ENCODE assay signal across 15 cellular contexts in genomic region chr15:80161473-80162016, GRCh38. TPM values are rescaled to one million over a fixed set of nuclear protein-coding genes. Genes with fewer than 3 reads are reported as not detected.
DNase-seq lines count a peak whose midpoint lies in the region; ATAC-seq, FAIRE-seq and TF ChIP-seq lines count a peak whose summit lies in the region.
"Had no signal": no experiment of that assay in that cellular context is flagged by ENCODE, and none has a peak within 500 bp of the region (broad histone marks: within the 10 kb centered on the region; RNA-seq: fewer than 3 reads in every experiment).

No MANE protein-coding gene starts in this region.

- H3K36me3 Mint-ChIP-seq in activated naive CD8-positive, alpha-beta T cell treated with anti-CD3 and anti-CD28 coated beads, Interleukin-2, amount 10 ng/mL, durations not matched to agents 7 days and 5 days: peaks cover 43% of the 10 kb centered on the region
- peaks cover 37% of the 10 kb centered on the region for H3K36me3 Mint-ChIP-seq in activated naive CD8-positive, alpha-beta T cell treated with anti-CD3 and anti-CD28 coated beads, Interleukin-2, amount 50 U/mL, for 24 hours (ENCODE audit: low read depth)
- H3K36me3 Mint-ChIP-seq in natural killer cell treated with Interleukin-12 subunit alpha and Interleukin-12 subunit beta and Interleukin-15 and Interleukin-18, amount 100 ng/mL, for 72 hours: peaks cover 22% of the 10 kb centered on the region

- H3K79me2 ChIP-seq in K562 (ENCODE audit: control insufficient read depth, insufficient read depth, low read length): peaks cover 6% of the 10 kb centered on the region

- peaks cover 19% of the 10 kb centered on the region for H3K4me1 Mint-ChIP-seq in activated naive CD8-positive, alpha-beta T cell treated with anti-CD3 and anti-CD28 coated beads, Interleukin-2, amount 10 ng/mL, durations not matched to agents 7 days and 5 days
- H3K4me1 Mint-ChIP-seq in activated naive CD8-positive, alpha-beta T cell treated with anti-CD3 and anti-CD28 coated beads, Interleukin-2, amount 50 U/mL, for 24 hours: peaks cover 22% of the 10 kb centered on the region
- peaks cover 20 to 26% of the 10 kb centered on the region in 2 donors for H3K4me1 Mint-ChIP-seq in natural killer cell treated with Interleukin-12 subunit alpha and Interleukin-12 subunit beta and Interleukin-15 and Interleukin-18, amount 100 ng/mL, for 72 hours (ENCODE audit: low read depth in 2 of 2)

- ATAC-seq in activated naive CD8-positive, alpha-beta T cell treated with anti-CD3 and anti-CD28 coated beads, Interleukin-2, amount 10 ng/mL, durations not matched to agents 7 days and 5 days (ENCODE audit: low read depth): no peak
- no peak for ATAC-seq in activated naive CD8-positive, alpha-beta T cell treated with anti-CD3 and anti-CD28 coated beads, Interleukin-2, amount 50 U/mL, for 24 hours
- ATAC-seq in K562 (no peak), GM18517 (IDR thresholded peaks at IDR 0.05; ENCODE audit: unreplicated experiment) (no peak), GM19455 (IDR thresholded peaks at IDR 0.05; ENCODE audit: unreplicated experiment) (no peak)
- no peak for ATAC-seq in natural killer cell treated with Interleukin-12 subunit alpha and Interleukin-12 subunit beta and Interleukin-15 and Interleukin-18, amount 100 ng/mL, for 72 hours

- no peaks in the 10 kb centered on the region for H4K20me1 ChIP-seq in K562 (replicated peaks; ENCODE audit: control insufficient read depth, insufficient read depth, low read length)

- no peak overlapping the region for H3K4me3 ChIP-seq in K562
- H3K4me3 ChIP-seq: psoas muscle, thyroid gland had no signal

- no peak for TF ChIP-seq EP300 in K562 (IDR thresholded peaks at IDR 0.05; ENCODE audit: low read length)

- TF ChIP-seq RAD21 in K562 (CRISPR knock-in tag; conservative IDR thresholded peaks at IDR 0.05 in 1 of 2, IDR thresholded peaks at IDR 0.05 in 1 of 2): no peak

- H3K4me2 ChIP-seq in K562 (ENCODE audit: insufficient read depth, low read length): no peak overlapping the region

- H3K27me3 ChIP-seq in K562 (ENCODE audit: control insufficient read depth in 2 of 2, insufficient read depth in 2 of 2, low read length in 2 of 2): no peaks in the 10 kb centered on the region
- H3K27me3 ChIP-seq: thyroid gland had no signal

- CTCF ChIA-PET in K562 (lab: Yijun Ruan, JAX; ENCODE audit: low intra/inter-chr PET ratio): no interaction called here

- H3K27ac Mint-ChIP-seq in activated naive CD8-positive, alpha-beta T cell treated with anti-CD3 and anti-CD28 coated beads, Interleukin-2, amount 10 ng/mL, durations not matched to agents 7 days and 5 days: peak overlapping the region; percentile 89
- H3K27ac Mint-ChIP-seq in activated naive CD8-positive, alpha-beta T cell treated with anti-CD3 and anti-CD28 coated beads, Interleukin-2, amount 50 U/mL, for 24 hours: no peak overlapping the region
- peak overlapping the region; percentile 86 to 88 for H3K27ac Mint-ChIP-seq in natural killer cell treated with Interleukin-12 subunit alpha and Interleukin-12 subunit beta and Interleukin-15 and Interleukin-18, amount 100 ng/mL, for 72 hours
- H3K27ac Mint-ChIP-seq: activated T-cell treated with anti-CD3 and anti-CD28 coated beads, Interleukin-2, amount 50 U/mL, for 72 hours; T-cell had no signal

- no peak for DNase-seq in activated naive CD8-positive, alpha-beta T cell treated with anti-CD3 and anti-CD28 coated beads, Interleukin-2, amount 10 ng/mL, durations not matched to agents 7 days and 5 days
- DNase-seq in activated naive CD8-positive, alpha-beta T cell treated with anti-CD3 and anti-CD28 coated beads, Interleukin-2, amount 50 U/mL, for 24 hours: no peak
- no peak for DNase-seq in K562 (ENCODE audit: extremely low read depth in 1 of 4, low spot score in 3 of 4)
- no peak for DNase-seq in natural killer cell treated with Interleukin-12 subunit alpha and Interleukin-12 subunit beta and Interleukin-15 and Interleukin-18, amount 100 ng/mL, for 72 hours (ENCODE audit: low spot score)
- DNase-seq in NCI-H446 treated with DMSO at 0.1 percent for 48 hours (lab: John Stamatoyannopoulos, UW): no peak
- no peak for DNase-seq in frontal cortex (ENCODE audit: low spot score in 2 of 2)
- DNase-seq: activated CD4-positive, CD25-positive, alpha-beta regulatory T cell treated with anti-CD3 and anti-CD28 coated beads, Interleukin-2, amount 50 U/mL, for 72 hours; activated T-cell treated with anti-CD3 and anti-CD28 coated beads, Interleukin-2, amount 50 U/mL, for 72 hours; dermis blood vessel endothelial cell; DMS153; psoas muscle; T-cell; thyroid gland had no signal

- peaks cover 26 to 27% of the 10 kb centered on the region in 2 experiments for H3K4me1 ChIP-seq in K562 (replicated peaks in 1 of 2; ENCODE audit: control insufficient read depth in 2 of 2, insufficient read depth in 2 of 2, low read length in 2 of 2)

- peak overlapping the region in 1 of 2 experiments; percentile 46; a peak in 1 of 4 replicates for H3K9ac ChIP-seq in K562 (ENCODE audit: insufficient read depth in 1 of 2, low read depth in 2 of 2, low read length in 2 of 2)

- BruUV-seq in K562 (replicated peaks; lab: Mats Ljungman, UMichigan): no TSS peak

- H3K36me3 ChIP-seq in K562 (ENCODE audit: control insufficient read depth, insufficient read depth, low read length): peaks cover 80% of the 10 kb centered on the region

- H2AFZ ChIP-seq in K562 (ENCODE audit: low read depth, low read length): no peak overlapping the region

- no peak for TF ChIP-seq CTCF in K562 (IDR thresholded peaks at IDR 0.05 in 2 of 3, conservative IDR thresholded peaks at IDR 0.05 in 1 of 3; ENCODE audit: insufficient read depth in 2 of 3, low read depth in 1 of 3, low read length in 3 of 3)

- peak; percentile 55 for FAIRE-seq in K562 (lab: Jason Lieb, UNC)
- FAIRE-seq in frontal cortex (lab: Jason Lieb, UNC): no peak

- 88% methylated on average over 6 of the region's 6 CpGs for WGBS in K562 (ENCODE audit: insufficient coverage, low coverage, missing lambda C conversion rate)

- no peaks in the 10 kb centered on the region for H3K27me3 Mint-ChIP-seq in activated naive CD8-positive, alpha-beta T cell treated with anti-CD3 and anti-CD28 coated beads, Interleukin-2, amount 10 ng/mL, durations not matched to agents 7 days and 5 days
- no peaks in the 10 kb centered on the region for H3K27me3 Mint-ChIP-seq in activated naive CD8-positive, alpha-beta T cell treated with anti-CD3 and anti-CD28 coated beads, Interleukin-2, amount 50 U/mL, for 24 hours
- no peaks in the 10 kb centered on the region for H3K27me3 Mint-ChIP-seq in natural killer cell treated with Interleukin-12 subunit alpha and Interleukin-12 subunit beta and Interleukin-15 and Interleukin-18, amount 100 ng/mL, for 72 hours
- H3K27me3 Mint-ChIP-seq: T-cell had no signal

- H3K4me3 Mint-ChIP-seq in activated naive CD8-positive, alpha-beta T cell treated with anti-CD3 and anti-CD28 coated beads, Interleukin-2, amount 10 ng/mL, durations not matched to agents 7 days and 5 days: no peak overlapping the region
- H3K4me3 Mint-ChIP-seq in activated naive CD8-positive, alpha-beta T cell treated with anti-CD3 and anti-CD28 coated beads, Interleukin-2, amount 50 U/mL, for 24 hours: no peak overlapping the region
- H3K4me3 Mint-ChIP-seq in natural killer cell treated with Interleukin-12 subunit alpha and Interleukin-12 subunit beta and Interleukin-15 and Interleukin-18, amount 100 ng/mL, for 72 hours: peak overlapping the region; percentile 74
- H3K4me3 Mint-ChIP-seq: activated T-cell treated with anti-CD3 and anti-CD28 coated beads, Interleukin-2, amount 50 U/mL, for 72 hours; T-cell had no signal

- POLR2A ChIA-PET in activated naive CD8-positive, alpha-beta T cell treated with anti-CD3 and anti-CD28 coated beads, Interleukin-2, amount 10 ng/mL, durations not matched to agents 7 days and 5 days (lab: Charles Lee): interaction anchor here (0.5 to 2.1 kb wide), 4 partner anchors 13 to 194 kb away, joined by 3 to 15 read pairs (median 4); partner anchors contain the start of gene ZFAND6
- POLR2A ChIA-PET in K562 (lab: Yijun Ruan, JAX): interaction anchor here (0.6 to 1.1 kb wide), 5 partner anchors 10 to 854 kb away, joined by 3 to 4 read pairs (median 3); no protein-coding TSS in a partner anchor

- H3K9me3 Mint-ChIP-seq in activated naive CD8-positive, alpha-beta T cell treated with anti-CD3 and anti-CD28 coated beads, Interleukin-2, amount 10 ng/mL, durations not matched to agents 7 days and 5 days: peaks cover 2% of the 10 kb centered on the region
- no peaks in the 10 kb centered on the region for H3K9me3 Mint-ChIP-seq in activated naive CD8-positive, alpha-beta T cell treated with anti-CD3 and anti-CD28 coated beads, Interleukin-2, amount 50 U/mL, for 24 hours
- no peaks in the 10 kb centered on the region for H3K9me3 Mint-ChIP-seq in natural killer cell treated with Interleukin-12 subunit alpha and Interleukin-12 subunit beta and Interleukin-15 and Interleukin-18, amount 100 ng/mL, for 72 hours
- H3K9me3 Mint-ChIP-seq: activated T-cell treated with anti-CD3 and anti-CD28 coated beads, Interleukin-2, amount 50 U/mL, for 72 hours; T-cell had no signal

- H3K9me3 ChIP-seq in K562 (replicated peaks; ENCODE audit: control insufficient read depth, insufficient read depth, low read depth, low read length): no peaks in the 10 kb centered on the region
- H3K9me3 ChIP-seq: psoas muscle, thyroid gland had no signal

- H3K27ac ChIP-seq in K562 (ENCODE audit: extremely low read depth, low read depth, low read length): peak overlapping the region; percentile 74; the same call in 1 of the 3 replicates
- H3K27ac ChIP-seq: psoas muscle had no signal

- in situ Hi-C loops in K562 (cut with MboI): loop anchor here (25.0 kb wide), 1 partner anchor 274 kb away; the partner anchor contains the start of gene MTHFS

- H3K9me1 ChIP-seq in K562 (ENCODE audit: control insufficient read depth, insufficient read depth, low read length): peaks cover 4% of the 10 kb centered on the region

- no peak for TF ChIP-seq POLR2A in K562 (conservative IDR thresholded peaks at IDR 0.05)

- intact Hi-C loops in K562 (cut with micrococcal nuclease): no loop called here

RNA-seq across cellular contexts. Expression of gene FAH, which starts 8.7 kb away (rescaled TPM):
- total RNA-seq in activated naive CD8-positive, alpha-beta T cell treated with anti-CD3 and anti-CD28 coated beads, Interleukin-2, amount 10 ng/mL, durations not matched to agents 7 days and 5 days: 10 to 100 TPM; 32.0 to 34.6 TPM
- 56.0 and 108 TPM in 2 replicates for total RNA-seq in K562 (2011; cell fraction: chromatin; rRNA removed; ENCODE audit: low replicate concordance)
- total RNA-seq in K562 (2011; cell fraction: nucleolus; rRNA removed): 63.9 and 67.4 TPM in 2 replicates
- 79.6 and 83.7 TPM in 2 replicates for total RNA-seq in K562 (2011; cell fraction: nucleoplasm; rRNA removed)
- total RNA-seq in K562 (2014; rRNA removed) (89.0 and 100 TPM in 2 replicates), K562 (2014; rRNA removed; fragmentation: Illumina TruSeq; extraction: Trizol) (51.1 and 66.8 TPM in 2 replicates), K562 (2015; rRNA removed; fragmentation: Illumina TruSeq; extraction: Trizol) (103 and 107 TPM in 2 replicates), K562 (2021) (117 and 121 TPM in 2 replicates), frontal cortex (2.9 TPM)
- polyA plus RNA-seq in K562 (2011; rRNA removed) (64.8 and 69.7 TPM in 2 replicates), K562 (2014; fragmentation: Illumina TruSeq; extraction: Trizol) (122 and 129 TPM in 2 replicates), K562 (2014; fragmentation: Nextera tagmentation; extraction: Ambion mirVana) (100 to 1,000 TPM; 302 to 310 TPM), K562 (2014; rRNA removed) (80.7 and 95.4 TPM in 2 replicates)
- 77.3 and 116 TPM in 2 replicates for polyA plus RNA-seq in K562 (2011; cell fraction: cytosol; rRNA removed)
- 114 and 173 TPM in 2 replicates for polyA plus RNA-seq in K562 (2011; cell fraction: nucleus; rRNA removed)
- 158 and 187 TPM in 2 replicates for polyA plus RNA-seq in K562 (2012)
- polyA minus RNA-seq in K562 (2011; rRNA and poly(A)+ RNA removed): 80.7 and 150 TPM in 2 replicates
- 62.9 and 87.4 TPM in 2 replicates for polyA minus RNA-seq in K562 (2011; cell fraction: cytosol; rRNA and poly(A)+ RNA removed)
- 44.5 and 46.4 TPM in 2 replicates for polyA minus RNA-seq in K562 (2011; cell fraction: nucleus; rRNA and poly(A)+ RNA removed)
- total RNA-seq in natural killer cell treated with Interleukin-12 subunit alpha and Interleukin-12 subunit beta and Interleukin-15 and Interleukin-18, amount 100 ng/mL, for 72 hours: 100 to 1,000 TPM in 1 of 2 donors, 10 to 100 TPM in 1; 63.6 to 103 TPM
